9 cellular contexts compared by ENCODE assay signal in the genomic region with DNA sequence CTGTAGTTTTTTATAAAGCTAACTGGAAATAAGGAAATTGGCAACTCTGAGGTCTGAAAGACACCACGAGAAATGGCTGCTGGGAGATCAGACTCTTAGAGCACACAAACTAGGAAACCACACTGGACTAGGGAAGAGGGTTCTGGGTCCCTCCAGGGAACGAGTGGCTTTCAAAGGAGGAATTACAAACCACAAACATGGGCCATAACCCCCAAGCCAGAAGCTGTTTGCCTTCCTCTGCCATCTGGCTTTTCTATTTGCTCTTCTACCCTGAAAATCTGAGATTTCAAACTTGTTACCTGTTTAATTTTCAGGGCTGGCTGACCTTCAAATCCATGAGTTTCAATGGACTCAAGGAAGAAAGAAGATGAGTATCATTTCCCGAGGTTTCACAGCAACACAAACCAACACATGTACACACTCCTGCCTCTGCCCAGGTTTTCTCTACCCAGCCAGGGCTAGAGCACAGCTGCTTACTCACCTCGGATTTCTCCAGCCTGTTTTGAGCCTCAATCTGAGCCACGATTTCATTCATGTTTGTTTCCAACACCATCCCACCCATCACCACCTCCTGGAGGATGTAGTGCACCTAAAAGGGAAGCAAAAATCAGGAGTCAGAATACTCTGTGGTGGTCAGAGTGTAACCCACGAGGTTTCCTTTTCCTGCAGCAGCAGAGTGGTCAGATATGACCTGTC. TPM values are rescaled to one million over a fixed set of nuclear protein-coding genes. Genes with fewer than 3 reads are reported as not detected.
A peak's percentile ranks its signal among the peaks of the same experiment; 100 is the strongest.
DNase-seq lines count a peak whose midpoint lies in the region; ATAC-seq and TF ChIP-seq lines count a peak whose summit lies in the region.
"Had no signal": no experiment of that assay in that cellular context is flagged by ENCODE, and none has a peak within 500 bp of the region (broad histone marks: within the 10 kb centered on the region; RNA-seq: fewer than 3 reads in every experiment).

No MANE protein-coding gene starts in this region.

- H4K20me1 ChIP-seq in DND-41 (ENCODE audit: insufficient read depth, low read length): no peaks in the 10 kb centered on the region; the same call in 1 of the 2 replicates

- TF ChIP-seq POLR2A in esophagus squamous epithelium (IDR thresholded peaks at IDR 0.05): no peak

- no peaks in the 10 kb centered on the region for H3K9me3 ChIP-seq in DND-41 (ENCODE audit: insufficient read depth, low read length, severe bottlenecking)
- no peaks in the 10 kb centered on the region for H3K9me3 ChIP-seq in esophagus squamous epithelium
- H3K9me3 ChIP-seq in psoas muscle: no peaks in the 10 kb centered on the region

- H3K36me3 ChIP-seq in DND-41 (ENCODE audit: insufficient read depth, low read length) (peaks cover 57% of the 10 kb centered on the region), esophagus squamous epithelium (peaks cover 0 to 64% (median 6%) of the 10 kb centered on the region in 3 donors), psoas muscle (ENCODE audit: insufficient read depth in 1 of 2, low read depth in 1 of 2) (peaks cover 0 to 60% of the 10 kb centered on the region in 2 donors)

- ATAC-seq in DND-41 (ENCODE audit: insufficient read depth, low read depth) (peak; percentile 27; the same call in 1 of the 3 replicates), psoas muscle (peak; percentile 56 to 68 (median 63)), GM21825 (IDR thresholded peaks at IDR 0.05; ENCODE audit: unreplicated experiment) (no peak), GM18858 (IDR thresholded peaks at IDR 0.05; ENCODE audit: unreplicated experiment) (no peak)
- ATAC-seq: T-cell had no signal

- H3K79me2 ChIP-seq in DND-41 (ENCODE audit: insufficient read depth, low read length): no peaks in the 10 kb centered on the region

- no peaks in the 10 kb centered on the region for H3K27me3 ChIP-seq in DND-41 (ENCODE audit: insufficient read depth, low read length, poor library complexity)
- H3K27me3 ChIP-seq in esophagus squamous epithelium: no peaks in the 10 kb centered on the region
- H3K27me3 ChIP-seq in psoas muscle (ENCODE audit: insufficient read depth in 3 of 3, low read length in 2 of 3): no peaks in the 10 kb centered on the region

- TF ChIP-seq CTCF in DND-41 (IDR thresholded peaks at IDR 0.05; ENCODE audit: borderline replicate concordance, extremely low read depth, low read length, poor library complexity, severe bottlenecking) (no peak), RWPE1 (conservative IDR thresholded peaks at IDR 0.05; ENCODE audit: low read depth) (no peak), esophagus squamous epithelium (IDR thresholded peaks at IDR 0.05) (no peak), psoas muscle (IDR thresholded peaks at IDR 0.05) (no peak)

- H3K4me3 ChIP-seq in DND-41 (ENCODE audit: low read depth in 1 of 2, low read length in 2 of 2) (no peak overlapping the region), esophagus squamous epithelium (peak overlapping the region in 1 of 4 donors; percentile 20), psoas muscle (peak overlapping the region; percentile 35)

- no peaks in the 10 kb centered on the region for H3K4me1 ChIP-seq in DND-41 (ENCODE audit: insufficient read depth, low read length)
- H3K4me1 ChIP-seq in esophagus squamous epithelium: peaks cover 29 to 55% (median 31%) of the 10 kb centered on the region in 3 donors
- peaks cover 25% of the 10 kb centered on the region for H3K4me1 ChIP-seq in psoas muscle

- 15 to 29% methylated on average over 6 of the region's 6 CpGs for WGBS in esophagus squamous epithelium, 2 donors
- 43 to 64% (median 60%) methylated on average over 6 of the region's 6 CpGs for WGBS in psoas muscle, 3 donors

- CTCF ChIA-PET in RWPE1 (lab: Yijun Ruan, JAX): interaction anchor here (0.5 to 2.6 kb wide), 4 partner anchors 37 to 192 kb away, joined by 3 to 12 read pairs (median 6); no protein-coding TSS in a partner anchor

- POLR2A ChIA-PET in RWPE1 (lab: Yijun Ruan, JAX; ENCODE audit: low non-redundant PET): no interaction called here

- H3K4me2 ChIP-seq in DND-41 (ENCODE audit: insufficient read depth, low read length): no peak overlapping the region

- H3K27ac ChIP-seq in DND-41 (ENCODE audit: low read length): no peak overlapping the region
- H3K27ac ChIP-seq in RWPE1: peak overlapping the region; percentile 82
- peak overlapping the region; percentile 79 to 91 (median 88) for H3K27ac ChIP-seq in esophagus squamous epithelium
- peak overlapping the region; percentile 87 for H3K27ac ChIP-seq in psoas muscle

- DNase-seq in DND-41 (no peak), RWPE1 (ENCODE audit: low spot score) (no peak), esophagus squamous epithelium (lab: John Stamatoyannopoulos, UW) (no peak), psoas muscle (no peak), NCI-H1048 (lab: John Stamatoyannopoulos, UW) (no peak)
- no peak for DNase-seq in activated CD4-positive, alpha-beta T cell treated with anti-CD3 and anti-CD28 coated beads for 4 hours
- DNase-seq: T-cell had no signal

- intact Hi-C loops in esophagus squamous epithelium (cut with DNase I): no loop called here
- intact Hi-C loops in psoas muscle (cut with DNase I): no loop called here

- no peak overlapping the region for H2AFZ ChIP-seq in DND-41 (ENCODE audit: low read depth, low read length)

- H3K9ac ChIP-seq in DND-41 (ENCODE audit: low read depth, low read length): no peak overlapping the region

RNA-seq across cellular contexts. Expression of a gene that starts 22.6 kb away (rescaled TPM):
- 10 to 100 TPM in 1 of 4 donors, 1 to 10 TPM in 3; 1.1 to 10.3 (median 3.4) TPM for total RNA-seq in esophagus squamous epithelium
- total RNA-seq in psoas muscle: 1 to 10 TPM; 2.6 to 3.9 (median 3.4) TPM
- 1 to 10 TPM; 1.5 to 3.5 (median 2.4) TPM for polyA plus RNA-seq in psoas muscle

RNA-seq across cellular contexts. Expression of a gene that starts 56.5 kb away (rescaled TPM):
- total RNA-seq in esophagus squamous epithelium: 10 to 100 TPM; 18.2 to 49.0 (median 30.3) TPM
- total RNA-seq in psoas muscle: 10 to 100 TPM; 40.6 to 61.0 (median 46.6) TPM
- 10 to 100 TPM; 18.0 to 74.3 (median 26.6) TPM for polyA plus RNA-seq in psoas muscle

Comparison
In these comparisons a context has a peak if more than half of its experiments do, and no peak if none do; other contexts are left out.
1. ATAC-seq: peak in DND-41 (single experiment) and psoas muscle (4 of 4); none in GM21825 (single experiment) and GM18858 (single experiment).